ENCODE assay signal across 1 cellular context in the genomic region with DNA sequence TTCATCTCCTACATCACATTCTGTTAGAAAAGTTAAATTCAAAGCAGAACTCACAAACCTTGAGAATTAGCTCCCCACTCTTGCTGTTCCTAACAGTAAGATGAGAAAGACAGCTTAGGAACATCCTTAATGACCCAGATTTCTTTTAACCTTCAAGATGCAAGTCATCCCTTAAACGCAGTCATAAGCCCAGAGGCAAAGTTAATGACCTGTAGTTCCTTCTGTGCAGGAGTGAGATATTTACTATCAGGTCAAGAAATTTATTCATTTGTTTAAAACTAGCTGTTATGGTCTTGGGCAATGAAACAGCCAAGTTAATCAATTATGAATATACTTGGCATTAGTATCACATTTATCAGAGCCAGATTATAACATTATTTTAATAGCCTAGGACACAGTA.
TF ChIP-seq lines count a peak whose summit lies in the region.

No MANE protein-coding gene starts in this region.

TF ChIP-seq in endothelial cell of umbilical vein, 7 proteins besides CTCF, POLR2A, EP300 and RAD21:
- TF ChIP-seq FOS (IDR thresholded peaks at IDR 0.05; ENCODE audit: borderline replicate concordance, insufficient read depth, low read length): no peak
- no peak for TF ChIP-seq EZH2 (IDR thresholded peaks at IDR 0.05; ENCODE audit: borderline replicate concordance, low read depth, low read length, severe bottlenecking)
- TF ChIP-seq JUN (IDR thresholded peaks at IDR 0.05; ENCODE audit: borderline replicate concordance, insufficient read depth, insufficient read length, low read depth): no peak
